In the genomic region with DNA sequence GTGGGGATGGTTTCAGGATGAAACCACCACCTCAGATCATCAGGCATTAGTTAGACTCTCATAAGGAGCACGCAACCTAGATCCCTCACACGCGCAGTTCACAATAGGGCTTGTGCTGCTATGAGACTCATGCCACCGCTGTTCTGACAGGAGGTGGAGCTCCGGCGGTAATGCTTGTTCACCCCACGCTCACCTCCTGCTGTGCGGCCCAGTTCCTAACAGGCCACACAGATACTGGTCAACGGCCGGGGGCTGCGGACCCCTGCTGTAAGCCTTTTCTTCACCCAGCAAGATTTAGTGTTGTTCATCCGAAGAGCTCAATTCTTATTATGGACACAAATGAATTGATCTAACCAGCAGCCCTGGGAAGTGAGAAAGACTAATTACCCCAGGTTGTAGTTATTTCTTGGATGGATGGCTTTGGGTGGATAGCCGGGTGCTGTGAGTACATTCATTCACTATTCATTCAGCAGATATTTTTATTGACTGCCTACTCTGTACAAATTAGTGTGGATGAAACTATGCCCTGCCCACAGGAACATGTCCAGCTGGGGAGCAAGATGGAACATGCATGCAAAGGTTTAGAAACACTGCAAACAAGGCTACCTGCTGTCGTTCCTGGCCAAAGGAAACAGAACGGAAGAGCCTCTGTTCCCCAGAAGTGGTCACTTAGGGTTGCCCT, we compare ENCODE assay signal across 1 cellular context.
TF ChIP-seq lines count a peak whose summit lies in the region.

No MANE protein-coding gene starts in this region.

TF ChIP-seq in WTC11, 78 proteins besides CTCF, POLR2A, EP300 and RAD21:
- no peak for TF ChIP-seq KAT7 (CRISPR knock-in tag; IDR thresholded peaks at IDR 0.05; ENCODE audit: borderline replicate concordance)
- TF ChIP-seq NR3C1 (CRISPR knock-in tag; conservative IDR thresholded peaks at IDR 0.05; ENCODE audit: low read depth), result no peak
- TF ChIP-seq, protein P1, sequence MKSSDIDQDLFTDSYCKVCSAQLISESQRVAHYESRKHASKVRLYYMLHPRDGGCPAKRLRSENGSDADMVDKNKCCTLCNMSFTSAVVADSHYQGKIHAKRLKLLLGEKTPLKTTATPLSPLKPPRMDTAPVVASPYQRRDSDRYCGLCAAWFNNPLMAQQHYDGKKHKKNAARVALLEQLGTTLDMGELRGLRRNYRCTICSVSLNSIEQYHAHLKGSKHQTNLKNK (CRISPR knock-in tag; IDR thresholded peaks at IDR 0.05), result no peak
- TF ChIP-seq NFE2L1 (CRISPR knock-in tag; IDR thresholded peaks at IDR 0.05), result no peak
- no peak for TF ChIP-seq PRRX2 (CRISPR knock-in tag; IDR thresholded peaks at IDR 0.05)
- TF ChIP-seq RORB (CRISPR knock-in tag; IDR thresholded peaks at IDR 0.05), result no peak
- TF ChIP-seq CREB1 (CRISPR knock-in tag; IDR thresholded peaks at IDR 0.05), result no peak
- TF ChIP-seq, protein P2, sequence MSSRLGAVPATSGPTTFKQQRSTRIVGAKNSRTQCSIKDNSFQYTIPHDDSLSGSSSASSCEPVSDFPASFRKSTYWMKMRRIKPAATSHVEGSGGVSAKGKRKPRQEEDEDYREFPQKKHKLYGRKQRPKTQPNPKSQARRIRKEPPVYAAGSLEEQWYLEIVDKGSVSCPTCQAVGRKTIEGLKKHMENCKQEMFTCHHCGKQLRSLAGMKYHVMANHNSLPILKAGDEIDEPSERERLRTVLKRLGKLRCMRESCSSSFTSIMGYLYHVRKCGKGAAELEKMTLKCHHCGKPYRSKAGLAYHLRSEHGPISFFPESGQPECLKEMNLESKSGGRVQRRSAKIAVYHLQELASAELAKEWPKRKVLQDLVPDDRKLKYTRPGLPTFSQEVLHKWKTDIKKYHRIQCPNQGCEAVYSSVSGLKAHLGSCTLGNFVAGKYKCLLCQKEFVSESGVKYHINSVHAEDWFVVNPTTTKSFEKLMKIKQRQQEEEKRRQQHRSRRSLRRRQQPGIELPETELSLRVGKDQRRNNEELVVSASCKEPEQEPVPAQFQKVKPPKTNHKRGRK (CRISPR knock-in tag; IDR thresholded peaks at IDR 0.05; ENCODE audit: borderline replicate concordance), result no peak
- no peak for TF ChIP-seq ZNF138 (CRISPR knock-in tag; conservative IDR thresholded peaks at IDR 0.05)
- no peak for TF ChIP-seq ZNF317 (CRISPR knock-in tag; IDR thresholded peaks at IDR 0.05; ENCODE audit: borderline replicate concordance, low read depth)
- TF ChIP-seq ZNF263 (CRISPR knock-in tag; IDR thresholded peaks at IDR 0.05; ENCODE audit: low read depth), result no peak
- TF ChIP-seq MXD4 (CRISPR knock-in tag; IDR thresholded peaks at IDR 0.05; ENCODE audit: borderline replicate concordance), result no peak
- TF ChIP-seq ATF1 (CRISPR knock-in tag; IDR thresholded peaks at IDR 0.05), result no peak
- no peak for TF ChIP-seq RELA (CRISPR knock-in tag; IDR thresholded peaks at IDR 0.05; ENCODE audit: borderline replicate concordance)
- TF ChIP-seq, protein P3, sequence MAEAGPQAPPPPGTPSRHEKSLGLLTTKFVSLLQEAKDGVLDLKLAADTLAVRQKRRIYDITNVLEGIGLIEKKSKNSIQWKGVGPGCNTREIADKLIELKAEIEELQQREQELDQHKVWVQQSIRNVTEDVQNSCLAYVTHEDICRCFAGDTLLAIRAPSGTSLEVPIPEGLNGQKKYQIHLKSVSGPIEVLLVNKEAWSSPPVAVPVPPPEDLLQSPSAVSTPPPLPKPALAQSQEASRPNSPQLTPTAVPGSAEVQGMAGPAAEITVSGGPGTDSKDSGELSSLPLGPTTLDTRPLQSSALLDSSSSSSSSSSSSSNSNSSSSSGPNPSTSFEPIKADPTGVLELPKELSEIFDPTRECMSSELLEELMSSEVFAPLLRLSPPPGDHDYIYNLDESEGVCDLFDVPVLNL (CRISPR knock-in tag; IDR thresholded peaks at IDR 0.05; ENCODE audit: borderline replicate concordance, low read depth), result no peak
